8 cellular contexts compared by ENCODE assay signal in the genomic region with DNA sequence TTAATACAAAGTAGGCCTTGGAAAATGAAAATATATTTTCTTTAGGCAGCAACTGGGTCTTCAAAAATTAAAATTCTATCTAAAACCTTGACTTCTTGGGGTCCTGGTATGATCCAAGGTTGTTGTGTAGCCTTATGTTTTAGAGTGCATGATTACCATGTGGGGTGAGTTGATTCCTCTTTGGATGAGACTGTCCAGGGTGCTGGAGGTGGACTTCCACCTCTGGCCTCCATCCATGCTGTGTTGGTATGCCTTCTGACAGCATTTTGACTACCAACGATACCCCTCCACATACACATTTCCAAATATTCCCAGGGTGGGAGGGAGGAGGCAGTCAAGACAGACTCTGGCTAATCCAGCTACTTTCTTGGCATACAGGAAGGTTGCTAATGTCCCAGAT.
"Had no signal": no experiment of that assay in that cellular context is flagged by ENCODE, and none has a peak within 500 bp of the region (broad histone marks: within the 10 kb centered on the region; RNA-seq: fewer than 3 reads in every experiment).

No MANE protein-coding gene starts in this region.

- H3K4me2 ChIP-seq: GM23338 had no signal

- H3K4me3 ChIP-seq: GM23338, K562 had no signal

- DNase-seq: H9, KG1 had no signal

- ATAC-seq: GM23338, HCT116, K562 had no signal

- H2AFZ ChIP-seq: GM23338 had no signal

- FAIRE-seq: H1, H54, HTR-8/SVneo, K562 had no signal
